8 cellular contexts compared by ENCODE assay signal in genomic region chr10:120949511-120950102, GRCh38.
DNase-seq lines count a peak whose midpoint lies in the region; ATAC-seq and TF ChIP-seq lines count a peak whose summit lies in the region.

No MANE protein-coding gene starts in this region.

- H3K27me3 Mint-ChIP-seq in neural crest cell (ENCODE audit: low read depth), result peaks cover 23% of the 10 kb centered on the region

- H3K4me3 Mint-ChIP-seq in neural crest cell, result peak overlapping the region; percentile 77

- peaks cover 3% of the 10 kb centered on the region for H3K36me3 Mint-ChIP-seq in neural crest cell (ENCODE audit: low read depth)

- 0 out of 2 replicates have a peak, but pooled peaks cover 7% of the 10 kb centered on the region for H3K4me1 ChIP-seq in BLaER1
- H3K4me1 ChIP-seq in HUES64 (ENCODE audit: insufficient read depth, low read length), result peaks cover 21% of the 10 kb centered on the region
- H3K4me1 ChIP-seq in fibroblast of lung (ENCODE audit: control insufficient read depth, extremely low read depth, insufficient read depth, low read length), result peaks cover 2% of the 10 kb centered on the region

- DNase-seq in fibroblast of lung (ENCODE audit: low read depth in 2 of 2) (peak in 1 of 2 donors; percentile 2), neural crest cell (ENCODE audit: low read depth, low spot score) (peak; percentile 28), NCI-H2227 (lab: John Stamatoyannopoulos, UW; ENCODE audit: unreplicated experiment) (no peak), SKM-1 (lab: John Stamatoyannopoulos, UW; ENCODE audit: unreplicated experiment) (no peak), RWPE1 (ENCODE audit: low spot score) (no peak)

- H3K4me1 Mint-ChIP-seq in neural crest cell, result peaks cover 23% of the 10 kb centered on the region

- peak overlapping the region; percentile 17 for H2AFZ ChIP-seq in fibroblast of lung (ENCODE audit: low read length)

- ATAC-seq in HG03378 (IDR thresholded peaks at IDR 0.05; ENCODE audit: unreplicated experiment), result no peak

- H3K9me3 Mint-ChIP-seq in neural crest cell, result peaks cover 4% of the 10 kb centered on the region

- H3K36me3 ChIP-seq in BLaER1, result no peaks in the 10 kb centered on the region
- H3K36me3 ChIP-seq in HUES64 (ENCODE audit: insufficient read depth, low read length), result no peaks in the 10 kb centered on the region
- H3K36me3 ChIP-seq in fibroblast of lung (ENCODE audit: control insufficient read depth, insufficient read depth, low read length), result no peaks in the 10 kb centered on the region

- H3K9me3 ChIP-seq in BLaER1 (peaks cover 26% of the 10 kb centered on the region), HUES64 (ENCODE audit: insufficient read depth, low read depth, low read length) (0 out of 2 replicates have a peak, but pooled peaks cover 7% of the 10 kb centered on the region), fibroblast of lung (ENCODE audit: control insufficient read depth, insufficient read depth, low read depth, low read length) (no peaks in the 10 kb centered on the region)

- TF ChIP-seq CTCF in fibroblast of lung (conservative IDR thresholded peaks at IDR 0.05 in 1 of 2, IDR thresholded peaks at IDR 0.05 in 1 of 2; ENCODE audit: low read depth in 1 of 2, low read length in 2 of 2) (no peak), neural crest cell (conservative IDR thresholded peaks at IDR 0.05) (no peak), RWPE1 (conservative IDR thresholded peaks at IDR 0.05; ENCODE audit: low read depth) (no peak)

- H3K9ac ChIP-seq in BLaER1 (no peak overlapping the region), HUES64 (ENCODE audit: low read depth, low read length) (0 out of 2 replicates have a peak overlapping the region, but pooled peaks have one; percentile 3), fibroblast of lung (ENCODE audit: insufficient read depth, low read length) (no peak overlapping the region)

- no peak overlapping the region for H3K27ac Mint-ChIP-seq in neural crest cell (ENCODE audit: unreplicated experiment)

- H3K4me2 ChIP-seq in BLaER1, result peak overlapping the region; percentile 75
- H3K4me2 ChIP-seq in fibroblast of lung (ENCODE audit: extremely low read depth, insufficient read depth, low read length), result peak overlapping the region; percentile 88

- CTCF ChIA-PET in RWPE1 (lab: Yijun Ruan, JAX), result interaction anchor here (0.6 to 1.6 kb wide), 3 partner anchors 8 to 719 kb away, joined by 3 to 4 read pairs (median 3); no protein-coding TSS in a partner anchor

- H3K4me3 ChIP-seq in BLaER1, result peak overlapping the region; percentile 62; the same call in 1 of the 2 replicates
- peak overlapping the region; percentile 58 for H3K4me3 ChIP-seq in HUES64 (ENCODE audit: low read length)
- peak overlapping the region in 3 of 4 experiments; percentile 34 to 51 (median 46) for H3K4me3 ChIP-seq in fibroblast of lung (replicated peaks in 1 of 4; ENCODE audit: control extremely low read depth in 1 of 4, insufficient read depth in 1 of 4, low read depth in 3 of 4, low read length in 4 of 4)

- WGBS in HUES64, result 5% methylated on average over 31 of the region's 31 CpGs

- H3K79me2 ChIP-seq in fibroblast of lung (ENCODE audit: control insufficient read depth, insufficient read depth, low read length), result no peaks in the 10 kb centered on the region

- H3K27ac ChIP-seq in BLaER1, result no peak overlapping the region
- H3K27ac ChIP-seq in HUES64 (ENCODE audit: low read depth, low read length), result no peak overlapping the region
- H3K27ac ChIP-seq in fibroblast of lung (ENCODE audit: insufficient read depth, low read length), result no peak overlapping the region
- no peak overlapping the region for H3K27ac ChIP-seq in RWPE1

- POLR2A ChIA-PET in RWPE1 (lab: Yijun Ruan, JAX; ENCODE audit: low non-redundant PET), result no interaction called here

- H3K27me3 ChIP-seq in BLaER1 (peaks cover 10% of the 10 kb centered on the region; the same call in 1 of the 2 replicates), HUES64 (ENCODE audit: insufficient read depth, low read length) (peaks cover 19% of the 10 kb centered on the region), fibroblast of lung (ENCODE audit: control insufficient read depth, insufficient read depth, low read length) (peaks cover 9% of the 10 kb centered on the region)

- H4K20me1 ChIP-seq in BLaER1, result no peaks in the 10 kb centered on the region
- no peaks in the 10 kb centered on the region for H4K20me1 ChIP-seq in fibroblast of lung (ENCODE audit: control insufficient read depth, extremely low read depth, insufficient read depth, low read length)
